21 cellular contexts compared by ENCODE assay signal in genomic region chr17:16258916-16259315, GRCh38. TPM values are rescaled to one million over a fixed set of nuclear protein-coding genes. Genes with fewer than 3 reads are reported as not detected.
A peak's percentile ranks its signal among the peaks of the same experiment; 100 is the strongest.
DNase-seq lines count a peak whose midpoint lies in the region; ATAC-seq and TF ChIP-seq lines count a peak whose summit lies in the region.
"Had no signal": no experiment of that assay in that cellular context is flagged by ENCODE, and none has a peak within 500 bp of the region (broad histone marks: within the 10 kb centered on the region; RNA-seq: fewer than 3 reads in every experiment).

No MANE protein-coding gene starts in this region.

- no peak for TF ChIP-seq CTCF in NB4 (IDR thresholded peaks at IDR 0.05; ENCODE audit: low read depth, low read length)
- no peak for TF ChIP-seq CTCF in fibroblast of villous mesenchyme (IDR thresholded peaks at IDR 0.05; ENCODE audit: insufficient read depth, low read depth, low read length)

- ATAC-seq in GM19455 (IDR thresholded peaks at IDR 0.05; ENCODE audit: unreplicated experiment) = no peak
- ATAC-seq: activated CD4-positive, CD25-positive, alpha-beta regulatory T cell treated with anti-CD3 and anti-CD28 coated beads, Interleukin-2, amount 50 U/mL, for 24 hours; activated naive CD8-positive, alpha-beta T cell treated with anti-CD3 and anti-CD28 coated beads, Interleukin-2, amount 50 U/mL, for 24 hours; stimulated activated memory B cell treated with anti-CD40 and anti-IgM and Interleukin-4, amounts not matched to agents 10 μg/mL and 1 μg/mL and 100 μg/mL, for 72 hours had no signal

- no peak for TF ChIP-seq POLR2A in NB4 (IDR thresholded peaks at IDR 0.05; ENCODE audit: extremely low read depth, insufficient read length)

- peak; percentile 6 for DNase-seq in GOT3 (lab: John Stamatoyannopoulos, UW)
- peak; percentile 82 for DNase-seq in NB4 (ENCODE audit: low read depth)
- DNase-seq in fibroblast of villous mesenchyme (ENCODE audit: low read depth) = peak; percentile 84
- DNase-seq in skeletal muscle cell (ENCODE audit: low read depth) = peak; percentile 66
- no peak for DNase-seq in globus pallidus (ENCODE audit: low spot score)
- no peak for DNase-seq in stimulated activated CD4-positive, alpha-beta T cell treated with anti-CD3 and anti-CD28 coated beads, Interleukin-2, amount 100 ng/mL, for 48 hours
- DNase-seq: activated CD4-positive, alpha-beta memory T cell treated with anti-CD3 and anti-CD28 coated beads, Interleukin-2, amount 10 ng/mL, durations not matched to agents 7 days and 5 days; activated gamma-delta T cell; activated naive CD8-positive, alpha-beta T cell treated with anti-CD3 and anti-CD28 coated beads, Interleukin-2, amount 50 U/mL, for 24 hours; effector CD8-positive, alpha-beta T cell; H9; Karpas-422; NCI-H2029 treated with DMSO at 0.1 percent for 48 hours; NCI-H345; NCI-H748 treated with DMSO at 0.1 percent for 48 hours; OCI-M1; SW 1271 had no signal

- no peak overlapping the region for H3K4me3 ChIP-seq in NB4 (ENCODE audit: low read depth, low read length)
- H3K4me3 ChIP-seq in fibroblast of villous mesenchyme (ENCODE audit: low read depth, low read length) = no peak overlapping the region
- H3K4me3 ChIP-seq in skeletal muscle cell (ENCODE audit: low read depth, low read length) = no peak overlapping the region
- H3K4me3 ChIP-seq: uterus had no signal

RNA-seq across cellular contexts. Expression of gene PIGL, which starts 41.9 kb away (rescaled TPM):
- 14.7 and 19.6 TPM in 2 replicates for total RNA-seq in fibroblast of villous mesenchyme

RNA-seq across cellular contexts. Expression of gene NCOR1, which starts 43.6 kb away (rescaled TPM):
- total RNA-seq in fibroblast of villous mesenchyme = 82.1 and 83.3 TPM in 2 replicates

Comparison
In these comparisons a context has a peak if more than half of its experiments do, and no peak if none do; other contexts are left out.
1. DNase-seq: peak in GOT3 (single experiment), NB4 (single experiment), fibroblast of villous mesenchyme (single experiment) and skeletal muscle cell (single experiment); none in globus pallidus (single experiment) and stimulated activated CD4-positive, alpha-beta T cell treated with anti-CD3 and anti-CD28 coated beads, Interleukin-2, amount 100 ng/mL, for 48 hours (0 of 2).